8 cellular contexts compared by ENCODE assay signal in the genomic region with DNA sequence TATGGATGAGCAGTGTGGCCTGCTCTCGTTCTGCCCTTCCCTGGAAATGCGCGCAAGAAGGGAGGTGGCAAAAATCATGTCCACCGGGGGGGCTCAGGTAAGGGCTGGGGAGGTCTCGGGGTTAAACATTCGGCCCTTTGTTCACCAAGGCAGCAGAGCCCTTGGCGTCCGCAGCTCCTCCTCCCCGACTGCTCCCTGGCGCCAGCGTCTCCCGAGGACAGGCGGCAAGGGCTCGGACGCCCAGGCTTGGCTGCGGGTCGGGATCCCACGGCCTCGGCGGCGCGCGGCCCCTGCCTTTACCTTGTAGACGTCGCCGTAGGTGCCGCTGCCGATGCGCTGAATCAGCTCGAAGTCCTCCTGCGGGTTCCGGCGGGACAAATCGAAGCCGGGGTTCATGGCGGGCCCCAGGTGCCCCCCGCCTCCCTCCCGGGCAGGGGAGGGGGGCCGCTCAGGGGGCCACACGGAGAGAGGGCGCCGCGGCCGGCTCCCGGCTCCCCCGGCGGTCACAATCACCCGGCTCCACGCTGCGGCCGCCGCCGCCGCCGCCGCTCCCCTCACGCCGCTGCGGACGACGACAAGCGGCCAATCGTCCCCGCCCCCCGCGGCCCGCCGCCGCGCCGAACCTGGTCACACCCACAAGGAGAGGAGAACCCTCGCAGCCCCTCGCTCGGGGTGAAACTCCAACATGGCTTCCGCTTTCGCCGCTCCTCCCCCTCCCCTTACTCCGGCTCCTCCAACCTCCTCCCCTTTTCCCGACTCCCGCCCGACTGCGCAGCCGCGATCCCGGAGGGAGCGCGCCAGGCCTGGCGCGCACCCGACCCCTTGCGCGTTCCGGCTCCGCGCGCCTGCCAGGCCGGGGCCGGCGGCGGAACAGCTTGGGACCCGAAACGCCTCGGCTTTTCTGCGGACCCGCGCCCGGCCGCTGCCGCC. TPM values are rescaled to one million over a fixed set of nuclear protein-coding genes. Genes with fewer than 3 reads are reported as not detected.
DNase-seq lines count a peak whose midpoint lies in the region; ATAC-seq and TF ChIP-seq lines count a peak whose summit lies in the region.

MAP4K3 (minus strand) TSS at position 694 of the 930 bp plus-strand sequence; CDS start at position 396, 298 bp downstream.

- peaks cover 11% of the 10 kb centered on the region; the same call in 1 of the 2 replicates for H3F3A ChIP-seq in PC-9 (ENCODE audit: insufficient read depth, low read depth)

- peak; percentile 56 for ATAC-seq in GM21576 (IDR thresholded peaks at IDR 0.05; ENCODE audit: unreplicated experiment)

- H3K4me1 ChIP-seq in PC-9 (replicated peaks; ENCODE audit: insufficient read depth) = peaks cover 53% of the 10 kb centered on the region
- peaks cover 2 to 3% of the 10 kb centered on the region in 2 donors for H3K4me1 ChIP-seq in esophagus (ENCODE audit: control insufficient read depth in 2 of 2, insufficient read depth in 2 of 2, low read length in 1 of 2)
- H3K4me1 ChIP-seq in mucosa of stomach (ENCODE audit: control insufficient read depth, insufficient read depth, low read length) = peaks cover 40% of the 10 kb centered on the region

- no peaks in the 10 kb centered on the region for H3K27me3 ChIP-seq in PC-9 (ENCODE audit: insufficient read depth, low read depth)
- no peaks in the 10 kb centered on the region for H3K27me3 ChIP-seq in esophagus (ENCODE audit: control insufficient read depth in 1 of 2, insufficient read depth in 2 of 2, low read length in 2 of 2)
- no peaks in the 10 kb centered on the region for H3K27me3 ChIP-seq in mucosa of stomach (ENCODE audit: control insufficient read depth, insufficient read depth, low read length)

- peak within 1 kb of the TSS; percentile 90 for H3K4me2 ChIP-seq in PC-9

- DNase-seq in DMS114 treated with DMSO at 0.1 percent for 48 hours (lab: John Stamatoyannopoulos, UW; ENCODE audit: unreplicated experiment) = peak; percentile 90
- DNase-seq in PC-9 = peak; percentile 87 to 93
- peak; percentile 85 for DNase-seq in activated T-cell treated with anti-CD3 and anti-CD28 coated beads, Interleukin-2, amount 50 U/mL, for 24 hours
- peak; percentile 89 for DNase-seq in stimulated activated CD8-positive, alpha-beta memory T cell treated with anti-CD3 and anti-CD28 coated beads, Interleukin-4, amount 100 ng/mL, for 48 hours

- H3K79me2 ChIP-seq in PC-9 (ENCODE audit: low read depth) = peaks cover 54% of the 10 kb centered on the region

- H2AFZ ChIP-seq in PC-9 = peak within 1 kb of the TSS; percentile 90

- H3K27ac ChIP-seq in PC-9 = peak within 1 kb of the TSS; percentile 69
- peak within 1 kb of the TSS; percentile 89 to 96 for H3K27ac ChIP-seq in esophagus (ENCODE audit: low read depth in 2 of 2, low read length in 1 of 2)

- no peak for TF ChIP-seq EP300 in Ishikawa (IDR thresholded peaks at IDR 0.05; ENCODE audit: borderline replicate concordance)

- WGBS in esophagus, 2 donors = 0% methylated on average over 97 to 109 of the region's 109 CpGs

- no peak for TF ChIP-seq CTCF in PC-9 (conservative IDR thresholded peaks at IDR 0.05)

- no peaks in the 10 kb centered on the region for H3K36me3 ChIP-seq in PC-9 (ENCODE audit: low read depth)
- no peaks in the 10 kb centered on the region for H3K36me3 ChIP-seq in esophagus (ENCODE audit: control insufficient read depth in 2 of 2, insufficient read depth in 2 of 2, low read length in 1 of 2)
- no peaks in the 10 kb centered on the region for H3K36me3 ChIP-seq in mucosa of stomach (ENCODE audit: control insufficient read depth, insufficient read depth, low read length)

- H3K36me3 Mint-ChIP-seq in activated T-cell treated with anti-CD3 and anti-CD28 coated beads, Interleukin-2, amount 50 U/mL, for 24 hours (ENCODE audit: low read depth) = peaks cover 7% of the 10 kb centered on the region

- H3K9me3 ChIP-seq in PC-9 (ENCODE audit: insufficient read depth, low read depth) (no peaks in the 10 kb centered on the region), esophagus (ENCODE audit: control insufficient read depth in 2 of 2, insufficient read depth in 1 of 2, low read depth in 1 of 2, low read length in 1 of 2) (no peaks in the 10 kb centered on the region), mucosa of stomach (ENCODE audit: control insufficient read depth, low read length) (no peaks in the 10 kb centered on the region)

- H3K27ac Mint-ChIP-seq in activated T-cell treated with anti-CD3 and anti-CD28 coated beads, Interleukin-2, amount 50 U/mL, for 24 hours = peak within 1 kb of the TSS; percentile 95

- no peaks in the 10 kb centered on the region for H3K27me3 Mint-ChIP-seq in activated T-cell treated with anti-CD3 and anti-CD28 coated beads, Interleukin-2, amount 50 U/mL, for 24 hours

- CTCF ChIA-PET in PC-9 (lab: Charles Lee) = interaction anchor here (0.7 kb wide), 1 partner anchor 79 kb away, joined by 4 read pairs; no protein-coding TSS in a partner anchor

- POLR2A ChIA-PET in PC-9 (lab: Charles Lee; ENCODE audit: unreplicated experiment) = interaction anchor here (0.6 to 1.6 kb wide), 4 partner anchors 31 to 489 kb away, joined by 3 to 4 read pairs (median 4); no protein-coding TSS in a partner anchor

- H4K20me1 ChIP-seq in PC-9 (ENCODE audit: insufficient read depth) = peaks cover 26% of the 10 kb centered on the region

- no peak for TF ChIP-seq RAD21 in Ishikawa (IDR thresholded peaks at IDR 0.05; ENCODE audit: low read depth)

- no peaks in the 10 kb centered on the region for H3K9me2 ChIP-seq in PC-9 (ENCODE audit: insufficient read depth)

- H3K9ac ChIP-seq in mucosa of stomach (ENCODE audit: low read length) = peak within 1 kb of the TSS; percentile 88

- peak within 1 kb of the TSS; percentile 91 for H3K4me3 Mint-ChIP-seq in activated T-cell treated with anti-CD3 and anti-CD28 coated beads, Interleukin-2, amount 50 U/mL, for 24 hours

- H3K4me3 ChIP-seq in PC-9 = peak within 1 kb of the TSS; percentile 86
- H3K4me3 ChIP-seq in esophagus (ENCODE audit: low read depth in 1 of 2, low read length in 2 of 2) = peak within 1 kb of the TSS; percentile 79 to 82
- H3K4me3 ChIP-seq in mucosa of stomach (ENCODE audit: low read length) = peak within 1 kb of the TSS; percentile 83

- no TSS peak for BruUV-seq in PC-9 (replicated peaks; lab: Mats Ljungman, UMichigan)

- peaks cover 66% of the 10 kb centered on the region for H3K4me1 Mint-ChIP-seq in activated T-cell treated with anti-CD3 and anti-CD28 coated beads, Interleukin-2, amount 50 U/mL, for 24 hours (ENCODE audit: low read depth)

- H3K9me3 Mint-ChIP-seq in activated T-cell treated with anti-CD3 and anti-CD28 coated beads, Interleukin-2, amount 50 U/mL, for 24 hours = peaks cover 2% of the 10 kb centered on the region

- intact Hi-C loops in PC-9 (cut with micrococcal nuclease; ENCODE audit: unreplicated experiment) = loop anchor here (2.0 to 5.0 kb wide), 4 partner anchors 50 to 295 kb away; no protein-coding TSS in a partner anchor

TF ChIP-seq in Ishikawa, 13 proteins besides CTCF, POLR2A, EP300 and RAD21:
- TF ChIP-seq MAX (IDR thresholded peaks at IDR 0.05) = 0 out of 2 replicates have a peak, but pooled peaks have one; percentile 10
- no peak for TF ChIP-seq REST (IDR thresholded peaks at IDR 0.05; ENCODE audit: low read depth)
- TF ChIP-seq EGR1 (IDR thresholded peaks at IDR 0.05) = no peak
- 0 out of 2 replicates have a peak, but pooled peaks have one; percentile 12 for TF ChIP-seq NFIC (IDR thresholded peaks at IDR 0.05)
- TF ChIP-seq FOXM1 (IDR thresholded peaks at IDR 0.05; ENCODE audit: borderline replicate concordance, low read depth) = no peak
- TF ChIP-seq TEAD4 (IDR thresholded peaks at IDR 0.05) = no peak
- TF ChIP-seq ZBTB7A (IDR thresholded peaks at IDR 0.05; ENCODE audit: low read depth) = peak; percentile 56; the same call in 1 of the 2 replicates
- peak; percentile 87 for TF ChIP-seq YY1 (IDR thresholded peaks at IDR 0.05; ENCODE audit: low read depth)
- no peak for TF ChIP-seq CREB1 (IDR thresholded peaks at IDR 0.05; ENCODE audit: low read depth)
- no peak for TF ChIP-seq CEBPB (IDR thresholded peaks at IDR 0.05)
- TF ChIP-seq, protein P1, sequence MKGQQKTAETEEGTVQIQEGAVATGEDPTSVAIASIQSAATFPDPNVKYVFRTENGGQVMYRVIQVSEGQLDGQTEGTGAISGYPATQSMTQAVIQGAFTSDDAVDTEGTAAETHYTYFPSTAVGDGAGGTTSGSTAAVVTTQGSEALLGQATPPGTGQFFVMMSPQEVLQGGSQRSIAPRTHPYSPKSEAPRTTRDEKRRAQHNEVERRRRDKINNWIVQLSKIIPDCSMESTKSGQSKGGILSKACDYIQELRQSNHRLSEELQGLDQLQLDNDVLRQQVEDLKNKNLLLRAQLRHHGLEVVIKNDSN (IDR thresholded peaks at IDR 0.05) = no peak
- TF ChIP-seq TCF12 (IDR thresholded peaks at IDR 0.05; ENCODE audit: low read depth) = no peak; the same call in 1 of the 2 replicates

RNA-seq across cellular contexts. Expression of gene MAP4K3, which starts in this region (rescaled TPM):
- total RNA-seq in PC-9 (2021) = 38.4 and 46.7 TPM in 2 replicates
- polyA plus RNA-seq in esophagus = 1 to 10 TPM; 7.0 to 8.1 TPM

Comparison
In these comparisons a context has a peak if more than half of its experiments do, and no peak if none do; other contexts are left out.
1. Peak in every context shown above with its lines: DNase-seq, ATAC-seq, H3K4me3 ChIP-seq and H3K27ac ChIP-seq.